23 cellular contexts compared by ENCODE assay signal in genomic region chr1:3427711-3428704, GRCh38. TPM values are rescaled to one million over a fixed set of nuclear protein-coding genes. Genes with fewer than 3 reads are reported as not detected.
DNase-seq lines count a peak whose midpoint lies in the region; ATAC-seq and TF ChIP-seq lines count a peak whose summit lies in the region.
"Had no signal": no experiment of that assay in that cellular context is flagged by ENCODE, and none has a peak within 500 bp of the region (broad histone marks: within the 10 kb centered on the region; RNA-seq: fewer than 3 reads in every experiment).

No MANE protein-coding gene starts in this region.

- peaks cover 9 to 30% of the 10 kb centered on the region in 2 experiments for H3K27me3 ChIP-seq in mesenchymal stem cell (ENCODE audit: control insufficient read depth in 1 of 2, insufficient read depth in 1 of 2, low read length in 2 of 2)
- H3K27me3 ChIP-seq: BE2C had no signal

- no peaks in the 10 kb centered on the region for H3K79me1 ChIP-seq in mesenchymal stem cell (replicated peaks; ENCODE audit: low read length, poor library complexity, severe bottlenecking)

- DNase-seq in Right ventricle myocardium superior: peak; percentile 30
- no peak for DNase-seq in cardiac septum (ENCODE audit: low spot score)
- peak; percentile 82 for DNase-seq in chondrocyte (ENCODE audit: low spot score)
- no peak for DNase-seq in mesenchymal stem cell
- DNase-seq in SW480 (ENCODE audit: low spot score): no peak
- DNase-seq: 8988T; ACHN; AML-193; BE2C; CD4-positive, alpha-beta T cell; CD8-positive, alpha-beta memory T cell; DMS 273 treated with DMSO at 0.1 percent for 48 hours; DMS79; EL; GDM1; HFFc6 had no signal

- H3K4me2 ChIP-seq in mesenchymal stem cell (ENCODE audit: low read length, poor library complexity, severe bottlenecking): no peak overlapping the region
- H3K4me2 ChIP-seq: A549; BLaER1 treated with 17β-estradiol and CSF1 and Interleukin-3, amounts not matched to agents 10 nM and 100 nM; GM23338 had no signal

- intact Hi-C loops in Right ventricle myocardium superior (cut with DNase I) (no loop called here), cardiac septum (cut with DNase I) (no loop called here)

- no peak for TF ChIP-seq CTCF in chondrocyte (IDR thresholded peaks at IDR 0.05)

- H2AFZ ChIP-seq in mesenchymal stem cell (ENCODE audit: low read depth, low read length): no peak overlapping the region
- H2AFZ ChIP-seq: GM23338 had no signal

- H2BK5ac ChIP-seq in mesenchymal stem cell (ENCODE audit: low read depth, low read length, poor library complexity, severe bottlenecking): no peak overlapping the region

- no peak overlapping the region for H3K4ac ChIP-seq in mesenchymal stem cell (ENCODE audit: low read depth in 1 of 2, low read length in 2 of 2)

- no peaks in the 10 kb centered on the region for H3K9me3 Mint-ChIP-seq in chondrocyte (ENCODE audit: low read depth)
- H3K9me3 Mint-ChIP-seq: CD4-positive, alpha-beta T cell; CD8-positive, alpha-beta memory T cell; GM23338; HFFc6 had no signal

- H3K27ac ChIP-seq in mesenchymal stem cell (ENCODE audit: low read length, poor library complexity, severe bottlenecking): no peak overlapping the region
- H3K27ac ChIP-seq: A549; BLaER1 treated with 17β-estradiol and CSF1 and Interleukin-3, amounts not matched to agents 10 nM and 100 nM had no signal

- H2BK15ac ChIP-seq in mesenchymal stem cell (ENCODE audit: low read depth, poor library complexity, severe bottlenecking): no peak overlapping the region

- peaks cover 10% of the 10 kb centered on the region for H3K36me3 Mint-ChIP-seq in chondrocyte (ENCODE audit: low read depth)
- H3K36me3 Mint-ChIP-seq: CD14-positive monocyte; CD8-positive, alpha-beta memory T cell had no signal

- peaks cover 2% of the 10 kb centered on the region for H3K4me1 ChIP-seq in mesenchymal stem cell (ENCODE audit: control insufficient read depth, insufficient read depth, low read depth, low read length)
- H3K4me1 ChIP-seq: A549, BE2C, HAP-1 had no signal

- 88% methylated on average over 42 of the region's 43 CpGs for WGBS in mesenchymal stem cell

- H3K9ac ChIP-seq in mesenchymal stem cell (ENCODE audit: low read length): no peak overlapping the region
- H3K9ac ChIP-seq: BLaER1 treated with 17β-estradiol and CSF1 and Interleukin-3, amounts not matched to agents 10 nM and 100 nM had no signal

- no peak overlapping the region for H3K23ac ChIP-seq in mesenchymal stem cell (ENCODE audit: low read length in 2 of 2)

- no peaks in the 10 kb centered on the region for H3K27me3 Mint-ChIP-seq in chondrocyte (ENCODE audit: low read depth)
- H3K27me3 Mint-ChIP-seq: CD4-positive, alpha-beta T cell had no signal

- H3K9me3 ChIP-seq in mesenchymal stem cell (ENCODE audit: control insufficient read depth, low read length): no peaks in the 10 kb centered on the region
- H3K9me3 ChIP-seq: A549; BE2C; BLaER1 treated with 17β-estradiol and CSF1 and Interleukin-3, amounts not matched to agents 10 nM and 100 nM; HAP-1 had no signal

- no peak overlapping the region for H2BK12ac ChIP-seq in mesenchymal stem cell (ENCODE audit: low read length in 2 of 2)

- H4K91ac ChIP-seq in mesenchymal stem cell (ENCODE audit: low read length): peak overlapping the region; percentile 3

- H2BK120ac ChIP-seq in mesenchymal stem cell (ENCODE audit: low read depth, low read length): no peak overlapping the region

- peaks cover 4% of the 10 kb centered on the region for H3K4me1 Mint-ChIP-seq in chondrocyte (ENCODE audit: low read depth)
- H3K4me1 Mint-ChIP-seq: CD14-positive monocyte; CD8-positive, alpha-beta memory T cell had no signal

- ATAC-seq in Right ventricle myocardium superior (ENCODE audit: poor library complexity) (no peak), GM21723 (IDR thresholded peaks at IDR 0.05; ENCODE audit: unreplicated experiment) (no peak)
- ATAC-seq: A549, GM12878, GM23338 had no signal

- no peak overlapping the region for H2AK5ac ChIP-seq in mesenchymal stem cell (ENCODE audit: low read length, severe bottlenecking)

- no peak overlapping the region for H3K18ac ChIP-seq in mesenchymal stem cell (ENCODE audit: low read depth in 1 of 2, low read length in 2 of 2)

- H3K14ac ChIP-seq in mesenchymal stem cell (ENCODE audit: low read length in 2 of 2): no peak overlapping the region

- H4K8ac ChIP-seq in mesenchymal stem cell (ENCODE audit: low read length): no peak overlapping the region

- H3K4me3 ChIP-seq in mesenchymal stem cell (ENCODE audit: insufficient read depth in 1 of 2, low read depth in 1 of 2, low read length in 2 of 2): no peak overlapping the region
- H3K4me3 ChIP-seq: A549; BLaER1 treated with 17β-estradiol and CSF1 and Interleukin-3, amounts not matched to agents 10 nM and 100 nM; GM12878; GM23338; HAP-1 had no signal

- no peak overlapping the region for H3K4me3 Mint-ChIP-seq in chondrocyte (ENCODE audit: unreplicated experiment)
- H3K4me3 Mint-ChIP-seq: CD14-positive monocyte; CD4-positive, alpha-beta T cell; CD8-positive, alpha-beta memory T cell; GM23338; HFFc6 had no signal

- peaks cover 0 to 8% of the 10 kb centered on the region in 2 experiments for H3K36me3 ChIP-seq in mesenchymal stem cell (ENCODE audit: control insufficient read depth in 1 of 2, insufficient read depth in 2 of 2, low read depth in 1 of 2, low read length in 2 of 2)
- H3K36me3 ChIP-seq: BE2C; BLaER1 treated with 17β-estradiol and CSF1 and Interleukin-3, amounts not matched to agents 10 nM and 100 nM; HAP-1 had no signal

- H3K27ac Mint-ChIP-seq in chondrocyte (ENCODE audit: unreplicated experiment): no peak overlapping the region
- H3K27ac Mint-ChIP-seq: CD4-positive, alpha-beta T cell; GM23338; HFFc6 had no signal

RNA-seq across cellular contexts. Expression of gene ARHGEF16, which starts 26.5 kb away (rescaled TPM):
- total RNA-seq in Right ventricle myocardium superior: 0.89 TPM
- 0.57 TPM for total RNA-seq in cardiac septum
- 1.1 to 4.1 TPM (median 2.0 TPM) in 3 replicates for total RNA-seq in chondrocyte
- polyA plus RNA-seq in mesenchymal stem cell (2013, experiment 1 of 2): 0.73 TPM
- polyA plus RNA-seq in mesenchymal stem cell (2013, experiment 2 of 2): 0.49 TPM
- total RNA-seq: CD8-positive, alpha-beta memory T cell; GM12878 had no signal
- polyA plus RNA-seq: CD14-positive monocyte, GM12878 had no signal

Comparison
In these comparisons a context has a peak if more than half of its experiments do, and no peak if none do; other contexts are left out.
1. DNase-seq: peak in Right ventricle myocardium superior (single experiment) and chondrocyte (single experiment); none in cardiac septum (single experiment), mesenchymal stem cell (single experiment) and SW480 (single experiment).